Comparison of ENCODE assay signal across 9 cellular contexts in the genomic region with DNA sequence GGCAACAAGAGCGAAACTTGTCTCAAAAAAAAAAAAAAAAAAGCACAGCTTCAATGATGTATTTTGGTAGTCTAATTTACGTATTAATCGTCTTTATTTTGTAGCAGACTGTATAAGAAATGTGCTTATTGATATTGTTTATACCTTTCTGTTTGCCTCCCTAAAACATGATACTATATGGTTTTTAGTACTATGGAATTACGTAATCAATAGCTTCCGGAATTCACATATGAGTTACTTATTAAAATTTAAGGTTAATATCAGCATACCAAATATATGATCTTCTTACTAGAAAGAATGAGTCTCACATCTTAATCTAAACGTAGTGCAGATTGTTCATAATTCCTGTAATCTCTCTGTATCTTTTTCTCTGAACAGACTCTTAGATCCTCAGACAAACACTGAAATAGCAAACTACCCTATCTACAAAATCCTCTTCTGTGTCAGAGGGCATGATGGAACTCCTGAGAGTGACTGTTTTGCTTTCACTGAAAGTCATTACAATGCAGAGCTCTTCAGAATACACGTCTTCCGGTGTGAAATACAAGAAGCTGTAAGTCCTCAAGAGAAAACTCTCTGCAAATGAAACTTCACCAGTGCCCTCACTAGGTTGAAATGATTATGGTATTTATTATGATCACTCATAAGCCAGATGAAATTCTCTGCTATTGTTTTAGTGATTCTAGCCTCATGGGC. TPM values are rescaled to one million over a fixed set of nuclear protein-coding genes. Genes with fewer than 3 reads are reported as not detected.
DNase-seq lines count a peak whose midpoint lies in the region; ATAC-seq and TF ChIP-seq lines count a peak whose summit lies in the region.
"Had no signal": no experiment of that assay in that cellular context is flagged by ENCODE, and none has a peak within 500 bp of the region (broad histone marks: within the 10 kb centered on the region; RNA-seq: fewer than 3 reads in every experiment).

No MANE protein-coding gene starts in this region.

- H3K4me1 ChIP-seq in BE2C: no peaks in the 10 kb centered on the region; the same call in 1 of the 2 replicates

- ATAC-seq in GM18868 (IDR thresholded peaks at IDR 0.05; ENCODE audit: unreplicated experiment) (peak; percentile 62), GM21528 (IDR thresholded peaks at IDR 0.05; ENCODE audit: low FRiP score, unreplicated experiment) (peak; percentile 64), HG03457 (IDR thresholded peaks at IDR 0.05; ENCODE audit: unreplicated experiment) (peak; percentile 40), HG03039 (IDR thresholded peaks at IDR 0.05; ENCODE audit: unreplicated experiment) (no peak)
- no peak for ATAC-seq in effector memory CD8-positive, alpha-beta T cell (replicated peaks)

- peak; percentile 10 for DNase-seq in fibroblast of mammary gland (ENCODE audit: low read depth)
- no peak for DNase-seq in effector memory CD8-positive, alpha-beta T cell
- DNase-seq in BE2C: no peak
- DNase-seq in NOMO-1 (lab: John Stamatoyannopoulos, UW; ENCODE audit: unreplicated experiment in 2 of 2): no peak

- H3K27me3 Mint-ChIP-seq in effector memory CD8-positive, alpha-beta T cell: no peaks in the 10 kb centered on the region

- no peaks in the 10 kb centered on the region for H3K27me3 ChIP-seq in BE2C

- peak overlapping the region in 1 of 2 donors; percentile 69 for H3K27ac Mint-ChIP-seq in effector memory CD8-positive, alpha-beta T cell

- H3K9me3 ChIP-seq in BE2C: no peaks in the 10 kb centered on the region

- H3K4me3 ChIP-seq in fibroblast of mammary gland (ENCODE audit: control insufficient read depth, low read depth, low read length) (no peak overlapping the region), BE2C (ENCODE audit: low read depth, low read length) (no peak overlapping the region)

- H3K4me3 Mint-ChIP-seq in effector memory CD8-positive, alpha-beta T cell: no peak overlapping the region
- H3K4me3 Mint-ChIP-seq: neural crest cell had no signal

- H3K9me3 Mint-ChIP-seq in effector memory CD8-positive, alpha-beta T cell: no peaks in the 10 kb centered on the region
- H3K9me3 Mint-ChIP-seq: neural crest cell had no signal

- TF ChIP-seq CTCF in fibroblast of mammary gland (conservative IDR thresholded peaks at IDR 0.05; ENCODE audit: control insufficient read depth, insufficient read depth, low read depth, low read length) (no peak), BE2C (IDR thresholded peaks at IDR 0.05; ENCODE audit: low read depth, low read length) (no peak)

- H3K36me3 Mint-ChIP-seq in effector memory CD8-positive, alpha-beta T cell (ENCODE audit: insufficient read depth): peaks cover 30% of the 10 kb centered on the region

- H3K4me1 Mint-ChIP-seq in effector memory CD8-positive, alpha-beta T cell (ENCODE audit: low read depth in 2 of 2): peaks cover 0 to 3% of the 10 kb centered on the region in 2 donors
- H3K4me1 Mint-ChIP-seq: neural crest cell had no signal

- H3K36me3 ChIP-seq in BE2C: peaks cover 28% of the 10 kb centered on the region

RNA-seq across cellular contexts. Expression of gene GPR21, which starts 44.4 kb away (rescaled TPM):
- not detected for polyA plus RNA-seq in BE2C (2012; ENCODE audit: insufficient read depth, insufficient read length, low read depth)

RNA-seq across cellular contexts. Expression of gene RABGAP1, which starts 48.2 kb away (rescaled TPM):
- polyA plus RNA-seq in BE2C (2012; ENCODE audit: insufficient read depth, insufficient read length, low read depth): 21.3 TPM

RNA-seq across cellular contexts. Expression of gene ZBTB26, which starts 57.8 kb away (rescaled TPM):
- polyA plus RNA-seq in BE2C (2012; ENCODE audit: insufficient read depth, insufficient read length, low read depth): 8.4 TPM

Comparison
In these comparisons a context has a peak if more than half of its experiments do, and no peak if none do; other contexts are left out.
1. ATAC-seq: peak in GM18868 (single experiment), GM21528 (single experiment) and HG03457 (single experiment); none in effector memory CD8-positive, alpha-beta T cell (single experiment) and HG03039 (single experiment).